ENCODE assay signal across 10 cellular contexts in genomic region chr12:93783827-93784226, GRCh38.
DNase-seq lines count a peak whose midpoint lies in the region; ATAC-seq, FAIRE-seq and TF ChIP-seq lines count a peak whose summit lies in the region.
"Had no signal": no experiment of that assay in that cellular context is flagged by ENCODE, and none has a peak within 500 bp of the region (broad histone marks: within the 10 kb centered on the region; RNA-seq: fewer than 3 reads in every experiment).

No MANE protein-coding gene starts in this region.

- intact Hi-C loops in Right ventricle myocardium superior (cut with DNase I) = no loop called here
- intact Hi-C loops in Right ventricle myocardium inferior (cut with DNase I) = loop anchor here (2.0 kb wide), 2 partner anchors 19 to 31 kb away; no protein-coding TSS in a partner anchor
- intact Hi-C loops in K562 (cut with micrococcal nuclease) = no loop called here
- intact Hi-C loops in naive thymus-derived CD4-positive, alpha-beta T cell (cut with micrococcal nuclease) = loop anchor here (1.0 to 5.0 kb wide), 3 partner anchors 97 to 318 kb away; no protein-coding TSS in a partner anchor
- intact Hi-C loops in uterus (cut with DNase I; ENCODE audit: low total_unique reads) = no loop called here

- no peak overlapping the region for H3K4me2 ChIP-seq in K562 (ENCODE audit: insufficient read depth, low read length)

- FAIRE-seq in K562 (lab: Jason Lieb, UNC) = no peak

- no peak for TF ChIP-seq RAD21 in K562 (CRISPR knock-in tag; conservative IDR thresholded peaks at IDR 0.05 in 1 of 2, IDR thresholded peaks at IDR 0.05 in 1 of 2)

- peak overlapping the region; percentile 5 to 87 (median 67) for H3K4me3 Mint-ChIP-seq in naive thymus-derived CD4-positive, alpha-beta T cell
- H3K4me3 Mint-ChIP-seq: central memory CD8-positive, alpha-beta T cell had no signal

- peaks cover 0 to 23% (median 9%) of the 10 kb centered on the region in 5 donors for H3K36me3 Mint-ChIP-seq in naive thymus-derived CD4-positive, alpha-beta T cell

- in situ Hi-C loops in K562 (cut with MboI) = no loop called here

- TF ChIP-seq CTCF in K562 (IDR thresholded peaks at IDR 0.05 in 2 of 3, conservative IDR thresholded peaks at IDR 0.05 in 1 of 3; ENCODE audit: insufficient read depth in 2 of 3, low read depth in 1 of 3, low read length in 3 of 3) (no peak), uterus (IDR thresholded peaks at IDR 0.05) (no peak)

- no peak overlapping the region for H3K9ac ChIP-seq in K562 (ENCODE audit: insufficient read depth in 1 of 2, low read depth in 2 of 2, low read length in 2 of 2)

- no peak for TF ChIP-seq EP300 in K562 (IDR thresholded peaks at IDR 0.05; ENCODE audit: low read length)

- peaks cover 10% of the 10 kb centered on the region; the same call in 2 of the 3 replicates for H3K36me3 ChIP-seq in K562 (ENCODE audit: control insufficient read depth, insufficient read depth, low read length)
- H3K36me3 ChIP-seq in naive thymus-derived CD4-positive, alpha-beta T cell (ENCODE audit: control insufficient read depth in 2 of 3, insufficient read depth in 3 of 3, low read length in 3 of 3) = no peaks in the 10 kb centered on the region
- H3K36me3 ChIP-seq in uterus = no peaks in the 10 kb centered on the region

- no peak for TF ChIP-seq POLR2A in K562 (conservative IDR thresholded peaks at IDR 0.05)
- no peak for TF ChIP-seq POLR2A in uterus (IDR thresholded peaks at IDR 0.05)

- H3K27me3 Mint-ChIP-seq in naive thymus-derived CD4-positive, alpha-beta T cell = no peaks in the 10 kb centered on the region
- H3K27me3 Mint-ChIP-seq: central memory CD8-positive, alpha-beta T cell had no signal

- H3K27ac Mint-ChIP-seq in naive thymus-derived CD4-positive, alpha-beta T cell = peak overlapping the region; percentile 48 to 93 (median 81)

- DNase-seq in Right ventricle myocardium superior (no peak), Right ventricle myocardium inferior (ENCODE audit: missing footprints) (no peak), K562 (ENCODE audit: extremely low read depth in 1 of 4, low spot score in 3 of 4) (peak in 1 of 4 experiments; percentile 28), uterus (no peak), HPDE6-E6E7 (ENCODE audit: extremely low spot score) (no peak), Ammon's horn (ENCODE audit: low spot score) (no peak), AML-193 (lab: John Stamatoyannopoulos, UW) (no peak)
- peak in 8 of 9 donors; percentile 38 to 80 (median 57) for DNase-seq in naive thymus-derived CD4-positive, alpha-beta T cell
- DNase-seq: NCI-H2107 had no signal

- H3K27me3 ChIP-seq in K562 (ENCODE audit: control insufficient read depth in 2 of 2, insufficient read depth in 2 of 2, low read length in 2 of 2) (no peaks in the 10 kb centered on the region), uterus (no peaks in the 10 kb centered on the region)
- no peaks in the 10 kb centered on the region for H3K27me3 ChIP-seq in naive thymus-derived CD4-positive, alpha-beta T cell (ENCODE audit: control insufficient read depth in 2 of 2, insufficient read depth in 2 of 2, low read length in 2 of 2)

- peak; percentile 42 for ATAC-seq in Right ventricle myocardium superior (ENCODE audit: poor library complexity)
- no peak for ATAC-seq in Right ventricle myocardium inferior
- peak; percentile 37 for ATAC-seq in K562
- peak; percentile 66 for ATAC-seq in naive thymus-derived CD4-positive, alpha-beta T cell

- no TSS peak for BruUV-seq in K562 (replicated peaks; lab: Mats Ljungman, UMichigan)

- no peak overlapping the region for H3K4me3 ChIP-seq in K562
- no peak overlapping the region for H3K4me3 ChIP-seq in naive thymus-derived CD4-positive, alpha-beta T cell (ENCODE audit: low read length)
- no peak overlapping the region for H3K4me3 ChIP-seq in uterus

- 0 out of 2 replicates have a peak overlapping the region, but pooled peaks have one; percentile 13 for H2AFZ ChIP-seq in K562 (ENCODE audit: low read depth, low read length)

- peaks cover 15% of the 10 kb centered on the region; the same call in 2 of the 3 replicates for H3K79me2 ChIP-seq in K562 (ENCODE audit: control insufficient read depth, insufficient read depth, low read length)

- H3K9me1 ChIP-seq in K562 (ENCODE audit: control insufficient read depth, insufficient read depth, low read length) = no peaks in the 10 kb centered on the region

- H3K4me1 ChIP-seq in K562 (replicated peaks in 1 of 2; ENCODE audit: control insufficient read depth in 2 of 2, insufficient read depth in 2 of 2, low read length in 2 of 2) = peaks cover 6 to 24% of the 10 kb centered on the region in 2 experiments; a peak in 4 of 5 replicates
- peaks cover 9 to 22% of the 10 kb centered on the region in 2 donors for H3K4me1 ChIP-seq in naive thymus-derived CD4-positive, alpha-beta T cell (ENCODE audit: control insufficient read depth in 2 of 2, insufficient read depth in 2 of 2, low read length in 2 of 2)
- H3K4me1 ChIP-seq in uterus = peaks cover 4 to 18% of the 10 kb centered on the region in 2 donors

- H4K20me1 ChIP-seq in K562 (replicated peaks; ENCODE audit: control insufficient read depth, insufficient read depth, low read length) = no peaks in the 10 kb centered on the region

- peak overlapping the region; percentile 51; the same call in 1 of the 3 replicates for H3K27ac ChIP-seq in K562 (ENCODE audit: extremely low read depth, low read depth, low read length)
- peak overlapping the region; percentile 54 for H3K27ac ChIP-seq in naive thymus-derived CD4-positive, alpha-beta T cell (ENCODE audit: low read depth, low read length)
- peak overlapping the region; percentile 75 to 77 for H3K27ac ChIP-seq in uterus

- CTCF ChIA-PET in K562 (lab: Yijun Ruan, JAX; ENCODE audit: low intra/inter-chr PET ratio) = no interaction called here
- CTCF ChIA-PET in naive thymus-derived CD4-positive, alpha-beta T cell (lab: Charles Lee) = no interaction called here

- H3K9me3 ChIP-seq in K562 (replicated peaks; ENCODE audit: control insufficient read depth, insufficient read depth, low read depth, low read length) = no peaks in the 10 kb centered on the region
- no peaks in the 10 kb centered on the region for H3K9me3 ChIP-seq in naive thymus-derived CD4-positive, alpha-beta T cell (ENCODE audit: control insufficient read depth in 2 of 3, low read length in 3 of 3)
- H3K9me3 ChIP-seq in uterus = no peaks in the 10 kb centered on the region

- peaks cover 0 to 9% (median 0%) of the 10 kb centered on the region in 11 donors for H3K9me3 Mint-ChIP-seq in naive thymus-derived CD4-positive, alpha-beta T cell
- H3K9me3 Mint-ChIP-seq: central memory CD8-positive, alpha-beta T cell had no signal

- WGBS in K562 (ENCODE audit: insufficient coverage, low coverage, missing lambda C conversion rate) = 50% methylated on average over 9 of the region's 9 CpGs

- POLR2A ChIA-PET in K562 (lab: Yijun Ruan, JAX) = interaction anchor here (1.4 kb wide), 1 partner anchor 46 kb away, joined by 4 read pairs; no protein-coding TSS in a partner anchor
- POLR2A ChIA-PET in naive thymus-derived CD4-positive, alpha-beta T cell (lab: Charles Lee) = interaction anchor here (1.0 to 2.0 kb wide), 2 partner anchors 9 to 856 kb away, joined by 5 read pairs; no protein-coding TSS in a partner anchor

- H3K4me1 Mint-ChIP-seq in naive thymus-derived CD4-positive, alpha-beta T cell = peaks cover 20 to 63% (median 48%) of the 10 kb centered on the region in 7 donors

TF ChIP-seq in K562, 482 proteins besides CTCF, POLR2A, EP300 and RAD21 (continues in another document):
- no peak for TF ChIP-seq RBM22 (IDR thresholded peaks at IDR 0.05; ENCODE audit: low read depth, low read length, poor library complexity, severe bottlenecking)
- TF ChIP-seq ZNF395 (CRISPR knock-in tag; IDR thresholded peaks at IDR 0.05) = no peak
- TF ChIP-seq RB1 (IDR thresholded peaks at IDR 0.05; ENCODE audit: low read depth) = no peak
- no peak for TF ChIP-seq TRIM28 (IDR thresholded peaks at IDR 0.05)
- no peak for TF ChIP-seq CTCFL (IDR thresholded peaks at IDR 0.05; ENCODE audit: borderline replicate concordance, insufficient read depth, low read depth, low read length, poor library complexity, severe bottlenecking)
- TF ChIP-seq HNRNPL (IDR thresholded peaks at IDR 0.05; ENCODE audit: low read depth, low read length) = no peak
- TF ChIP-seq U2AF1 (optimal IDR thresholded peaks at IDR 0.05; ENCODE audit: low read depth, low read length) = no peak
- no peak for TF ChIP-seq FOXJ3 (CRISPR knock-in tag; IDR thresholded peaks at IDR 0.05)
- 0 out of 2 replicates have a peak, but pooled peaks have one; percentile 6 for TF ChIP-seq GABPB1 (CRISPR knock-in tag; IDR thresholded peaks at IDR 0.05)
- TF ChIP-seq CCNT2 (IDR thresholded peaks at IDR 0.05; ENCODE audit: borderline replicate concordance, extremely low read depth, insufficient read length, low read depth, low read length) = no peak

Comparison
In these comparisons a context has a peak if more than half of its experiments do, and no peak if none do; other contexts are left out.
1. intact Hi-C loops: an anchor here in Right ventricle myocardium inferior (2.0 kb wide) and naive thymus-derived CD4-positive, alpha-beta T cell (1.0 to 5.0 kb wide); none called in Right ventricle myocardium superior, K562 and uterus.
2. DNase-seq: peak in naive thymus-derived CD4-positive, alpha-beta T cell (8 of 9); none in Right ventricle myocardium superior (single experiment), Right ventricle myocardium inferior (single experiment), uterus (0 of 2), HPDE6-E6E7 (single experiment), Ammon's horn (single experiment) and AML-193 (0 of 2).
3. Peak in every context shown above with its lines, with median percentiles within 50 percentile points of each other: H3K27ac ChIP-seq.